In genomic region chr5:1883120-1883924, GRCh38 we compare ENCODE assay signal across 10 cellular contexts. TPM values are rescaled to one million over a fixed set of nuclear protein-coding genes. Genes with fewer than 3 reads are reported as not detected.
DNase-seq lines count a peak whose midpoint lies in the region; ATAC-seq and TF ChIP-seq lines count a peak whose summit lies in the region.
"Had no signal": no experiment of that assay in that cellular context is flagged by ENCODE, and none has a peak within 500 bp of the region (broad histone marks: within the 10 kb centered on the region; RNA-seq: fewer than 3 reads in every experiment).

No MANE protein-coding gene starts in this region.

- H3K4me3 Mint-ChIP-seq in H9 = peak overlapping the region; percentile 36 to 80

- H3K4me2 ChIP-seq in H9 (ENCODE audit: insufficient read depth, insufficient read length, low read length) = peak overlapping the region; percentile 68

- H3K4me1 Mint-ChIP-seq in H9 = peaks cover 15 to 27% of the 10 kb centered on the region in 2 experiments

- H3K4me1 ChIP-seq in H9 (ENCODE audit: insufficient read depth, low read length) (no peaks in the 10 kb centered on the region), left lung (peaks cover 8 to 16% of the 10 kb centered on the region in 2 donors)

- H3K14ac ChIP-seq in H9 (ENCODE audit: insufficient read depth, low read length) = 0 out of 2 replicates have a peak overlapping the region, but pooled peaks have one; percentile 29

- H2BK12ac ChIP-seq in H9 (ENCODE audit: insufficient read length, low read depth, low read length) = no peak overlapping the region

- no peak overlapping the region for H3K56ac ChIP-seq in H9 (ENCODE audit: insufficient read length, low read depth, low read length)

- H2AK5ac ChIP-seq in H9 (ENCODE audit: insufficient read length, low read length) = no peak overlapping the region

- TF ChIP-seq CTCF in H9 (conservative IDR thresholded peaks at IDR 0.05) (peak; percentile 60), left lung (IDR thresholded peaks at IDR 0.05) (no peak), omental fat pad (IDR thresholded peaks at IDR 0.05) (no peak)

- no peak overlapping the region for H2BK120ac ChIP-seq in H9 (ENCODE audit: low read depth, low read length, poor library complexity, severe bottlenecking)

- peaks cover 0 to 12% (median 0%) of the 10 kb centered on the region in 3 experiments; a peak in 3 of 7 replicates for H3K36me3 Mint-ChIP-seq in H9 (ENCODE audit: insufficient read depth in 1 of 3, low read depth in 3 of 3)

- no peaks in the 10 kb centered on the region for H3K79me1 ChIP-seq in H9 (ENCODE audit: insufficient read depth, low read depth, low read length, poor library complexity, severe bottlenecking)

- H2AFZ ChIP-seq in H9 (ENCODE audit: low read length) = no peak overlapping the region

- no peaks in the 10 kb centered on the region for H4K20me1 ChIP-seq in H9 (ENCODE audit: control insufficient read depth, insufficient read depth, insufficient read length)

- in situ Hi-C loops in T47D (cut with HindIII; ENCODE audit: low pct_unique_long_range_greater_than_20kb, low sequenced_read_pairs) = no loop called here

- H3K27me3 ChIP-seq in H9 (ENCODE audit: insufficient read depth, low read length) (peaks cover 73% of the 10 kb centered on the region), left lung (peaks cover 95 to 100% of the 10 kb centered on the region in 2 donors)
- H3K27me3 ChIP-seq: ovary had no signal

- no CpG with 5 or more reads among the region's 78 CpGs for WGBS in H9 (ENCODE audit: extremely low coverage, insufficient read length, low lambda C conversion rate)

- H3K23me2 ChIP-seq in H9 (ENCODE audit: insufficient read length, low read depth, low read length, poor library complexity, severe bottlenecking) = peaks cover 21% of the 10 kb centered on the region

- no peak overlapping the region for H3K9ac ChIP-seq in H9 (ENCODE audit: extremely low read depth, insufficient read length, low read length)

- no peak overlapping the region for H3K4ac ChIP-seq in H9 (ENCODE audit: low read depth, low read length)

- ATAC-seq in left lung (peak; percentile 19), omental fat pad (ENCODE audit: low FRiP score) (no peak)

- no peak overlapping the region for H2BK15ac ChIP-seq in H9 (ENCODE audit: low read depth, low read length)

- H3K79me2 ChIP-seq in H9 (ENCODE audit: insufficient read depth, low read length) = no peaks in the 10 kb centered on the region

- H3K27ac ChIP-seq in H9 (ENCODE audit: insufficient read length, low read depth, low read length) (no peak overlapping the region), left lung (no peak overlapping the region)
- H3K27ac ChIP-seq: adrenal gland, ovary had no signal

- H4K91ac ChIP-seq in H9 (ENCODE audit: insufficient read length, low read depth, low read length) = no peak overlapping the region

- DNase-seq in 8988T (peak; percentile 52), H9 (peak; percentile 63), T47D (ENCODE audit: low read depth in 1 of 2, low spot score in 1 of 2) (peak; percentile 76 to 94), left lung (peak in 1 of 2 donors; percentile 72), NCI-H2081 (lab: John Stamatoyannopoulos, UW) (no peak), omental fat pad (ENCODE audit: low spot score) (no peak), dedifferentiated amniotic fluid mesenchymal stem cell (ENCODE audit: extremely low spot score) (no peak), T-helper 1 cell (no peak)
- DNase-seq: ovary had no signal

- H2BK20ac ChIP-seq in H9 (ENCODE audit: low read depth, low read length, poor library complexity, severe bottlenecking) = no peak overlapping the region

- no peaks in the 10 kb centered on the region for H3K9me3 ChIP-seq in H9 (ENCODE audit: control insufficient read depth, low read depth, low read length)
- H3K9me3 ChIP-seq in left lung = no peaks in the 10 kb centered on the region
- H3K9me3 ChIP-seq: adrenal gland had no signal

- H2BK5ac ChIP-seq in H9 (ENCODE audit: insufficient read length, low read length) = no peak overlapping the region

- no peak overlapping the region for H4K5ac ChIP-seq in H9 (ENCODE audit: insufficient read length, low read depth, low read length)

- no peak overlapping the region for H3K4me3 ChIP-seq in left lung
- H3K4me3 ChIP-seq: adrenal gland, ovary had no signal

- H3K27ac Mint-ChIP-seq in H9 = no peak overlapping the region

- H4K8ac ChIP-seq in H9 (replicated peaks; ENCODE audit: insufficient read length, low read depth, low read length) = no peak overlapping the region

- peaks cover 94% of the 10 kb centered on the region for H3K27me3 Mint-ChIP-seq in H9 (ENCODE audit: low read depth)

- no peak overlapping the region for H3K23ac ChIP-seq in H9 (ENCODE audit: insufficient read length, low read depth, low read length)

- intact Hi-C loops in left lung (cut with DNase I) = no loop called here

- peaks cover 4% of the 10 kb centered on the region in 2 experiments; a peak in 4 of 5 replicates for H3K9me3 Mint-ChIP-seq in H9

- no peak overlapping the region for H3T11ph ChIP-seq in H9 (ENCODE audit: low read length)

- no peaks in the 10 kb centered on the region for H3K36me3 ChIP-seq in left lung
- H3K36me3 ChIP-seq: adrenal gland, ovary had no signal

- no peak overlapping the region for H3K18ac ChIP-seq in H9 (ENCODE audit: insufficient read length, low read depth, low read length)

RNA-seq across cellular contexts. Expression of gene IRX4, which starts 0.6 kb away (rescaled TPM):
- total RNA-seq in H9 (2021) (3.2 and 3.4 TPM in 2 replicates), left lung (not detected), omental fat pad (not detected)
- total RNA-seq: adrenal gland had no signal

Comparison
In these comparisons a context has a peak if more than half of its experiments do, and no peak if none do; other contexts are left out.
1. DNase-seq: peak in 8988T (single experiment), H9 (single experiment) and T47D (2 of 2); none in NCI-H2081 (0 of 2), omental fat pad (single experiment), dedifferentiated amniotic fluid mesenchymal stem cell (single experiment) and T-helper 1 cell (0 of 5).